In genomic region chr7:2451171-2452073, GRCh38 we compare ENCODE assay signal across 1 cellular context.
TF ChIP-seq lines count a peak whose summit lies in the region.

No MANE protein-coding gene starts in this region.

TF ChIP-seq in GM23338, 12 proteins besides CTCF, POLR2A, EP300 and RAD21 (continued from another document):
- TF ChIP-seq, protein P1, sequence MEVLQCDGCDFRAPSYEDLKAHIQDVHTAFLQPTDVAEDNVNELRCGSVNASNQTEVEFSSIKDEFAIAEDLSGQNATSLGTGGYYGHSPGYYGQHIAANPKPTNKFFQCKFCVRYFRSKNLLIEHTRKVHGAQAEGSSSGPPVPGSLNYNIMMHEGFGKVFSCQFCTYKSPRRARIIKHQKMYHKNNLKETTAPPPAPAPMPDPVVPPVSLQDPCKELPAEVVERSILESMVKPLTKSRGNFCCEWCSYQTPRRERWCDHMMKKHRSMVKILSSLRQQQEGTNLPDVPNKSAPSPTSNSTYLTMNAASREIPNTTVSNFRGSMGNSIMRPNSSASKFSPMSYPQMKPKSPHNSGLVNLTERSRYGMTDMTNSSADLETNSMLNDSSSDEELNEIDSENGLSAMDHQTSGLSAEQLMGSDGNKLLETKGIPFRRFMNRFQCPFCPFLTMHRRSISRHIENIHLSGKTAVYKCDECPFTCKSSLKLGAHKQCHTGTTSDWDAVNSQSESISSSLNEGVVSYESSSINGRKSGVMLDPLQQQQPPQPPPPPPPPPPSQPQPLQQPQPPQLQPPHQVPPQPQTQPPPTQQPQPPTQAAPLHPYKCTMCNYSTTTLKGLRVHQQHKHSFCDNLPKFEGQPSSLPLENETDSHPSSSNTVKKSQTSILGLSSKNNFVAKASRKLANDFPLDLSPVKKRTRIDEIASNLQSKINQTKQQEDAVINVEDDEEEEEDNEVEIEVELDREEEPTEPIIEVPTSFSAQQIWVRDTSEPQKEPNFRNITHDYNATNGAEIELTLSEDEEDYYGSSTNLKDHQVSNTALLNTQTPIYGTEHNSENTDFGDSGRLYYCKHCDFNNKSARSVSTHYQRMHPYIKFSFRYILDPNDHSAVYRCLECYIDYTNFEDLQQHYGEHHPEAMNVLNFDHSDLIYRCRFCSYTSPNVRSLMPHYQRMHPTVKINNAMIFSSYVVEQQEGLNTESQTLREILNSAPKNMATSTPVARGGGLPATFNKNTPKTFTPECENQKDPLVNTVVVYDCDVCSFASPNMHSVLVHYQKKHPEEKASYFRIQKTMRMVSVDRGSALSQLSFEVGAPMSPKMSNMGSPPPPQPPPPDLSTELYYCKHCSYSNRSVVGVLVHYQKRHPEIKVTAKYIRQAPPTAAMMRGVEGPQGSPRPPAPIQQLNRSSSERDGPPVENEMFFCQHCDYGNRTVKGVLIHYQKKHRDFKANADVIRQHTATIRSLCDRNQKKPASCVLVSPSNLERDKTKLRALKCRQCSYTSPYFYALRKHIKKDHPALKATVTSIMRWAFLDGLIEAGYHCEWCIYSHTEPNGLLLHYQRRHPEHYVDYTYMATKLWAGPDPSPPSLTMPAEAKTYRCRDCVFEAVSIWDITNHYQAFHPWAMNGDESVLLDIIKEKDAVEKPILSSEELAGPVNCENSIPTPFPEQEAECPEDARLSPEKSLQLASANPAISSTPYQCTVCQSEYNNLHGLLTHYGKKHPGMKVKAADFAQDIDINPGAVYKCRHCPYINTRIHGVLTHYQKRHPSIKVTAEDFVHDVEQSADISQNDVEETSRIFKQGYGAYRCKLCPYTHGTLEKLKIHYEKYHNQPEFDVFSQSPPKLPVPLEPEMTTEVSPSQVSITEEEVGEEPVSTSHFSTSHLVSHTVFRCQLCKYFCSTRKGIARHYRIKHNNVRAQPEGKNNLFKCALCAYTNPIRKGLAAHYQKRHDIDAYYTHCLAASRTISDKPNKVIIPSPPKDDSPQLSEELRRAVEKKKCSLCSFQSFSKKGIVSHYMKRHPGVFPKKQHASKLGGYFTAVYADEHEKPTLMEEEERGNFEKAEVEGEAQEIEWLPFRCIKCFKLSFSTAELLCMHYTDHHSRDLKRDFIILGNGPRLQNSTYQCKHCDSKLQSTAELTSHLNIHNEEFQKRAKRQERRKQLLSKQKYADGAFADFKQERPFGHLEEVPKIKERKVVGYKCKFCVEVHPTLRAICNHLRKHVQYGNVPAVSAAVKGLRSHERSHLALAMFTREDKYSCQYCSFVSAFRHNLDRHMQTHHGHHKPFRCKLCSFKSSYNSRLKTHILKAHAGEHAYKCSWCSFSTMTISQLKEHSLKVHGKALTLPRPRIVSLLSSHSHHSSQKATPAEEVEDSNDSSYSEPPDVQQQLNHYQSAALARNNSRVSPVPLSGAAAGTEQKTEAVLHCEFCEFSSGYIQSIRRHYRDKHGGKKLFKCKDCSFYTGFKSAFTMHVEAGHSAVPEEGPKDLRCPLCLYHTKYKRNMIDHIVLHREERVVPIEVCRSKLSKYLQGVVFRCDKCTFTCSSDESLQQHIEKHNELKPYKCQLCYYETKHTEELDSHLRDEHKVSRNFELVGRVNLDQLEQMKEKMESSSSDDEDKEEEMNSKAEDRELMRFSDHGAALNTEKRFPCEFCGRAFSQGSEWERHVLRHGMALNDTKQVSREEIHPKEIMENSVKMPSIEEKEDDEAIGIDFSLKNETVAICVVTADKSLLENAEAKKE (CRISPR knock-in tag; IDR thresholded peaks at IDR 0.05) = no peak
- TF ChIP-seq REST (IDR thresholded peaks at IDR 0.05; ENCODE audit: unreplicated experiment) (no peak), EZH2phosphoT487 (IDR thresholded peaks at IDR 0.05; ENCODE audit: unreplicated experiment) (no peak), POLR2AphosphoS5 (IDR thresholded peaks at IDR 0.05; ENCODE audit: low read depth) (no peak), EZH2 (IDR thresholded peaks at IDR 0.05; ENCODE audit: low read depth, unreplicated experiment) (no peak)
TF ChIP-seq in GM23338: peak in this region for 0.
